8 cellular contexts compared by ENCODE assay signal in the genomic region with DNA sequence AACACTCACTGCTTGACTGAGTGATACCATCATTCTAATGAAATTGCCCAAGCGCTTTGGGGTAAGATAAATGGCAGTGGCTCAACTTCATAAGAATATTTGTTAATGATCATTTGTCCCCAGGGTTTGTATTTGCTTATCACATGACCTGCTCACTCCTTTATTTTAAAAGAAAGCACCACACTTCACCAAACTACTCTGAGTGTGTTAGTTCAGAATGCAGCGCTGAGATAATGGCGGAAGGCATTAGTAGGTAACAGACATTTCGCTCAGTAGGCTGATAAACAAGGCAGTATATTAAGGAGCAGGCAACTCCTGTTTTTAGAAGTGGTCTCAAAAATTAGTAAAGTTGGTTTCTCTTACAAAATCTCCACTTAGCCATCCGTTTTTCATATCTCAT. TPM values are rescaled to one million over a fixed set of nuclear protein-coding genes. Genes with fewer than 3 reads are reported as not detected.
DNase-seq lines count a peak whose midpoint lies in the region; ATAC-seq and TF ChIP-seq lines count a peak whose summit lies in the region.

No MANE protein-coding gene starts in this region.

- peak overlapping the region; percentile 74; the same call in 1 of the 2 replicates for H3K4ac ChIP-seq in IMR-90 (ENCODE audit: low read depth, low read length)

- H3K23ac ChIP-seq in IMR-90 (ENCODE audit: low read depth, low read length) = peak overlapping the region; percentile 95

- no peak overlapping the region for H3K27ac ChIP-seq in IMR-90 (ENCODE audit: insufficient read depth, low read length)

- intact Hi-C loops in IMR-90 (cut with micrococcal nuclease) = loop anchor here (10.0 kb wide), 1 partner anchor 154 kb away; no protein-coding TSS in a partner anchor

- no peaks in the 10 kb centered on the region for H3K9me3 ChIP-seq in BE2C
- H3K9me3 ChIP-seq in IMR-90 (ENCODE audit: control insufficient read depth, insufficient read depth, low read length) = no peaks in the 10 kb centered on the region

- TF ChIP-seq RAD21 in IMR-90 (IDR thresholded peaks at IDR 0.05; ENCODE audit: low read length) = no peak

- H3K36me3 ChIP-seq in BE2C = no peaks in the 10 kb centered on the region
- H3K36me3 ChIP-seq in IMR-90 (ENCODE audit: control insufficient read depth, insufficient read depth, low read length) = no peaks in the 10 kb centered on the region

- H3K14ac ChIP-seq in IMR-90 (replicated peaks; ENCODE audit: low read depth, low read length) = peak overlapping the region; percentile 64; the same call in 1 of the 2 replicates

- H2AK9ac ChIP-seq in IMR-90 (replicated peaks; ENCODE audit: low read depth, low read length, poor library complexity) = no peak overlapping the region

- H4K91ac ChIP-seq in IMR-90 (ENCODE audit: insufficient read depth, low read depth, low read length) = no peak overlapping the region

- H3K79me1 ChIP-seq in IMR-90 (ENCODE audit: low read depth in 1 of 2, low read length in 2 of 2) = peaks cover 28 to 41% of the 10 kb centered on the region in 2 experiments

- H4K20me1 ChIP-seq in IMR-90 (ENCODE audit: insufficient read depth, low read length) = 0 out of 2 replicates have a peak, but pooled peaks cover 7% of the 10 kb centered on the region

- peaks cover 48% of the 10 kb centered on the region for H3K4me1 Mint-ChIP-seq in chondrocyte (ENCODE audit: low read depth)
- H3K4me1 Mint-ChIP-seq in naive thymus-derived CD8-positive, alpha-beta T cell = peaks cover 19 to 53% (median 36%) of the 10 kb centered on the region in 4 donors

- CTCF ChIA-PET in IMR-90 (lab: Yijun Ruan, JAX) = no interaction called here

- H2AFZ ChIP-seq in IMR-90 (replicated peaks; ENCODE audit: low read length, poor library complexity) = no peak overlapping the region

- peak overlapping the region; percentile 68 for H3K4me2 ChIP-seq in IMR-90 (ENCODE audit: low read depth, low read length)

- H3K4me1 ChIP-seq in BE2C = no peaks in the 10 kb centered on the region; the same call in 1 of the 2 replicates
- peaks cover 6% of the 10 kb centered on the region; the same call in 1 of the 2 replicates for H3K4me1 ChIP-seq in IMR-90 (ENCODE audit: control insufficient read depth, insufficient read depth, low read length)

- H2BK15ac ChIP-seq in IMR-90 (ENCODE audit: low read depth, low read length) = 0 out of 3 replicates have a peak overlapping the region, but pooled peaks have one; percentile 73

- peak overlapping the region; percentile 90; the same call in 1 of the 2 replicates for H3K9ac ChIP-seq in IMR-90 (ENCODE audit: low read depth, low read length)

- H3K18ac ChIP-seq in IMR-90 (ENCODE audit: low read depth, low read length) = no peak overlapping the region; the same call in 1 of the 2 replicates

- DNase-seq in BE2C = no peak
- DNase-seq in IMR-90 = peak; percentile 28
- no peak for DNase-seq in chondrocyte (ENCODE audit: low spot score)
- peak in 1 of 10 donors; percentile 9 for DNase-seq in naive thymus-derived CD8-positive, alpha-beta T cell
- DNase-seq in stimulated activated naive CD4-positive, alpha-beta T cell treated with Interleukin-2 at 50 U/mL for 16 hours (lab: John Stamatoyannopoulos, UW) = no peak
- no peak for DNase-seq in iPS-NIHi7 (ENCODE audit: extremely low spot score)
- no peak for DNase-seq in amniotic stem cell (lab: John Stamatoyannopoulos, UW)

- POLR2A ChIA-PET in IMR-90 (lab: Charles Lee; ENCODE audit: unreplicated experiment) = interaction anchor here (0.6 kb wide), 1 partner anchor 94 kb away, joined by 3 read pairs; no protein-coding TSS in a partner anchor
- POLR2A ChIA-PET in naive thymus-derived CD8-positive, alpha-beta T cell (lab: Charles Lee) = interaction anchor here (0.6 kb wide), 1 partner anchor 222 kb away, joined by 5 read pairs; no protein-coding TSS in a partner anchor

- H3K4me3 Mint-ChIP-seq in chondrocyte (ENCODE audit: unreplicated experiment) = peak overlapping the region; percentile 92
- peak overlapping the region; percentile 72 to 95 (median 89) for H3K4me3 Mint-ChIP-seq in naive thymus-derived CD8-positive, alpha-beta T cell

- dilution Hi-C loops in IMR-90 (cut with HindIII; ENCODE audit: low sequenced_read_pairs, unreplicated experiment) = no loop called here

- no CpG with 5 or more reads among the region's 5 CpGs for WGBS in IMR-90 (ENCODE audit: extremely low coverage in 2 of 2, insufficient read length in 1 of 2), 2 experiments

- peak overlapping the region in 1 of 2 experiments; percentile 8; a peak in 1 of 4 replicates for H4K8ac ChIP-seq in IMR-90 (ENCODE audit: low read depth in 2 of 2, low read length in 2 of 2)

- peaks cover 4% of the 10 kb centered on the region; the same call in 1 of the 2 replicates for H3K9me1 ChIP-seq in IMR-90 (ENCODE audit: insufficient read depth, low read length)

- no peaks in the 10 kb centered on the region for H3K9me3 Mint-ChIP-seq in chondrocyte (ENCODE audit: low read depth)
- H3K9me3 Mint-ChIP-seq in naive thymus-derived CD8-positive, alpha-beta T cell = no peaks in the 10 kb centered on the region

- BruUV-seq in IMR-90 (replicated peaks; lab: Mats Ljungman, UMichigan) = no TSS peak

- no peak for ATAC-seq in IMR-90 (ENCODE audit: low read depth)
- no peak for ATAC-seq in naive thymus-derived CD8-positive, alpha-beta T cell
- ATAC-seq in HG02840 (IDR thresholded peaks at IDR 0.05; ENCODE audit: low FRiP score, unreplicated experiment) = no peak

- peak overlapping the region; percentile 50; the same call in 1 of the 2 replicates for H3K56ac ChIP-seq in IMR-90 (ENCODE audit: extremely low read depth, insufficient read depth, low read length)

- peak overlapping the region; percentile 62 for H2BK5ac ChIP-seq in IMR-90 (ENCODE audit: low read depth, low read length, poor library complexity, severe bottlenecking)

- H3K27ac Mint-ChIP-seq in chondrocyte (ENCODE audit: unreplicated experiment) = peak overlapping the region; percentile 95
- H3K27ac Mint-ChIP-seq in naive thymus-derived CD8-positive, alpha-beta T cell = peak overlapping the region in 8 of 10 donors; percentile 7 to 89 (median 52)

- no peaks in the 10 kb centered on the region for H3K27me3 Mint-ChIP-seq in chondrocyte (ENCODE audit: low read depth)
- H3K27me3 Mint-ChIP-seq in naive thymus-derived CD8-positive, alpha-beta T cell = peaks cover 0 to 2% (median 0%) of the 10 kb centered on the region in 5 donors

- H3K27me3 ChIP-seq in BE2C (no peaks in the 10 kb centered on the region), IMR-90 (ENCODE audit: control insufficient read depth, insufficient read depth, low read length) (no peaks in the 10 kb centered on the region)

- peak overlapping the region; percentile 60; the same call in 1 of the 2 replicates for H2BK120ac ChIP-seq in IMR-90 (ENCODE audit: low read depth, low read length)

- in situ Hi-C loops in IMR-90 (cut with MboI; ENCODE audit: low sequenced_read_pairs) = no loop called here

- H2BK20ac ChIP-seq in IMR-90 (ENCODE audit: low read depth, low read length) = no peak overlapping the region

- H4K5ac ChIP-seq in IMR-90 (ENCODE audit: low read depth, low read length) = no peak overlapping the region

- H3K4me3 ChIP-seq in BE2C (ENCODE audit: low read depth, low read length) (peak overlapping the region; percentile 78), IMR-90 (ENCODE audit: insufficient read depth, low read depth, low read length) (peak overlapping the region; percentile 93)

- no peak for TF ChIP-seq POLR2A in IMR-90 (IDR thresholded peaks at IDR 0.05; ENCODE audit: low read depth, low read length)

- H2AK5ac ChIP-seq in IMR-90 (ENCODE audit: low read depth, low read length) = 0 out of 2 replicates have a peak overlapping the region, but pooled peaks have one; percentile 70

- H3K36me3 Mint-ChIP-seq in chondrocyte (ENCODE audit: low read depth) = no peaks in the 10 kb centered on the region
- H3K36me3 Mint-ChIP-seq in naive thymus-derived CD8-positive, alpha-beta T cell = no peaks in the 10 kb centered on the region

- TF ChIP-seq CTCF in BE2C (IDR thresholded peaks at IDR 0.05; ENCODE audit: low read depth, low read length) = no peak
- TF ChIP-seq CTCF in IMR-90 (conservative IDR thresholded peaks at IDR 0.05; ENCODE audit: low read depth, low read length) = no peak
- TF ChIP-seq CTCF in chondrocyte (IDR thresholded peaks at IDR 0.05) = no peak

TF ChIP-seq in IMR-90, 13 proteins besides CTCF, POLR2A, EP300 and RAD21 (continues in another document):
- TF ChIP-seq, protein P1, sequence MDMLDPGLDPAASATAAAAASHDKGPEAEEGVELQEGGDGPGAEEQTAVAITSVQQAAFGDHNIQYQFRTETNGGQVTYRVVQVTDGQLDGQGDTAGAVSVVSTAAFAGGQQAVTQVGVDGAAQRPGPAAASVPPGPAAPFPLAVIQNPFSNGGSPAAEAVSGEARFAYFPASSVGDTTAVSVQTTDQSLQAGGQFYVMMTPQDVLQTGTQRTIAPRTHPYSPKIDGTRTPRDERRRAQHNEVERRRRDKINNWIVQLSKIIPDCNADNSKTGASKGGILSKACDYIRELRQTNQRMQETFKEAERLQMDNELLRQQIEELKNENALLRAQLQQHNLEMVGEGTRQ (IDR thresholded peaks at IDR 0.05; ENCODE audit: low read depth, low read length) = no peak
- no peak for TF ChIP-seq CHD1 (IDR thresholded peaks at IDR 0.05; ENCODE audit: low read depth, low read length)
- TF ChIP-seq BHLHE40 (IDR thresholded peaks at IDR 0.05; ENCODE audit: low read depth, low read length) = no peak
- no peak for TF ChIP-seq FOS (IDR thresholded peaks at IDR 0.05; ENCODE audit: low read depth, low read length)
- TF ChIP-seq RCOR1 (IDR thresholded peaks at IDR 0.05; ENCODE audit: insufficient replicate concordance, low read length) = no peak
- TF ChIP-seq MAZ (IDR thresholded peaks at IDR 0.05; ENCODE audit: borderline replicate concordance, low read depth, low read length) = no peak
- no peak for TF ChIP-seq MXI1 (IDR thresholded peaks at IDR 0.05; ENCODE audit: borderline replicate concordance, low read depth, low read length)

RNA-seq across cellular contexts. Expression of a gene that starts 1.6 kb away (rescaled TPM):
- polyA plus RNA-seq in BE2C (2012; ENCODE audit: insufficient read depth, insufficient read length, low read depth) = 2.3 TPM
- total RNA-seq in IMR-90 (2012; rRNA removed) (28.3 and 30.0 TPM in 2 replicates), chondrocyte (53.5 to 57.5 TPM (median 53.6 TPM) in 3 replicates)
- polyA plus RNA-seq in IMR-90 (2012; rRNA removed) = 9.2 and 11.4 TPM in 2 replicates
- polyA plus RNA-seq in IMR-90 (2012; cell fraction: cytosol; rRNA removed) = 3.2 and 4.7 TPM in 2 replicates
- 2.4 and 9.8 TPM in 2 replicates for polyA plus RNA-seq in IMR-90 (2012; cell fraction: nucleus; rRNA removed; ENCODE audit: low replicate concordance)
- total RNA-seq in naive thymus-derived CD8-positive, alpha-beta T cell = 10 to 100 TPM; 14.6 to 16.6 TPM
- 1 to 10 TPM; 4.2 to 7.6 (median 4.6) TPM for polyA plus RNA-seq in naive thymus-derived CD8-positive, alpha-beta T cell

RNA-seq across cellular contexts. Expression of a gene that starts 7.2 kb away (rescaled TPM):
- polyA plus RNA-seq in BE2C (2012; ENCODE audit: insufficient read depth, insufficient read length, low read depth) = 19.4 TPM
- total RNA-seq in IMR-90 (2012; rRNA removed) (16.0 and 33.9 TPM in 2 replicates), chondrocyte (48.5 to 53.1 TPM (median 50.1 TPM) in 3 replicates)
- polyA plus RNA-seq in IMR-90 (2012; rRNA removed) = 12.7 and 14.5 TPM in 2 replicates
- 1.5 and 2.1 TPM in 2 replicates for polyA plus RNA-seq in IMR-90 (2012; cell fraction: cytosol; rRNA removed)
- 0.60 and 8.5 TPM in 2 replicates for polyA plus RNA-seq in IMR-90 (2012; cell fraction: nucleus; rRNA removed; ENCODE audit: low replicate concordance)
- total RNA-seq in naive thymus-derived CD8-positive, alpha-beta T cell = 10 to 100 TPM; 37.2 to 38.3 TPM
- polyA plus RNA-seq in naive thymus-derived CD8-positive, alpha-beta T cell = 10 to 100 TPM; 65.1 to 73.0 (median 71.0) TPM
